ENCODE assay signal across 1 cellular context in genomic region chr10:4704034-4704545, GRCh38.
TF ChIP-seq lines count a peak whose summit lies in the region.

No MANE protein-coding gene starts in this region.

TF ChIP-seq in A549, 52 proteins besides CTCF, POLR2A, EP300 and RAD21:
- TF ChIP-seq, protein P1, sequence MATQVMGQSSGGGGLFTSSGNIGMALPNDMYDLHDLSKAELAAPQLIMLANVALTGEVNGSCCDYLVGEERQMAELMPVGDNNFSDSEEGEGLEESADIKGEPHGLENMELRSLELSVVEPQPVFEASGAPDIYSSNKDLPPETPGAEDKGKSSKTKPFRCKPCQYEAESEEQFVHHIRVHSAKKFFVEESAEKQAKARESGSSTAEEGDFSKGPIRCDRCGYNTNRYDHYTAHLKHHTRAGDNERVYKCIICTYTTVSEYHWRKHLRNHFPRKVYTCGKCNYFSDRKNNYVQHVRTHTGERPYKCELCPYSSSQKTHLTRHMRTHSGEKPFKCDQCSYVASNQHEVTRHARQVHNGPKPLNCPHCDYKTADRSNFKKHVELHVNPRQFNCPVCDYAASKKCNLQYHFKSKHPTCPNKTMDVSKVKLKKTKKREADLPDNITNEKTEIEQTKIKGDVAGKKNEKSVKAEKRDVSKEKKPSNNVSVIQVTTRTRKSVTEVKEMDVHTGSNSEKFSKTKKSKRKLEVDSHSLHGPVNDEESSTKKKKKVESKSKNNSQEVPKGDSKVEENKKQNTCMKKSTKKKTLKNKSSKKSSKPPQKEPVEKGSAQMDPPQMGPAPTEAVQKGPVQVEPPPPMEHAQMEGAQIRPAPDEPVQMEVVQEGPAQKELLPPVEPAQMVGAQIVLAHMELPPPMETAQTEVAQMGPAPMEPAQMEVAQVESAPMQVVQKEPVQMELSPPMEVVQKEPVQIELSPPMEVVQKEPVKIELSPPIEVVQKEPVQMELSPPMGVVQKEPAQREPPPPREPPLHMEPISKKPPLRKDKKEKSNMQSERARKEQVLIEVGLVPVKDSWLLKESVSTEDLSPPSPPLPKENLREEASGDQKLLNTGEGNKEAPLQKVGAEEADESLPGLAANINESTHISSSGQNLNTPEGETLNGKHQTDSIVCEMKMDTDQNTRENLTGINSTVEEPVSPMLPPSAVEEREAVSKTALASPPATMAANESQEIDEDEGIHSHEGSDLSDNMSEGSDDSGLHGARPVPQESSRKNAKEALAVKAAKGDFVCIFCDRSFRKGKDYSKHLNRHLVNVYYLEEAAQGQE (IDR thresholded peaks at IDR 0.05), result no peak
- TF ChIP-seq, protein P2, sequence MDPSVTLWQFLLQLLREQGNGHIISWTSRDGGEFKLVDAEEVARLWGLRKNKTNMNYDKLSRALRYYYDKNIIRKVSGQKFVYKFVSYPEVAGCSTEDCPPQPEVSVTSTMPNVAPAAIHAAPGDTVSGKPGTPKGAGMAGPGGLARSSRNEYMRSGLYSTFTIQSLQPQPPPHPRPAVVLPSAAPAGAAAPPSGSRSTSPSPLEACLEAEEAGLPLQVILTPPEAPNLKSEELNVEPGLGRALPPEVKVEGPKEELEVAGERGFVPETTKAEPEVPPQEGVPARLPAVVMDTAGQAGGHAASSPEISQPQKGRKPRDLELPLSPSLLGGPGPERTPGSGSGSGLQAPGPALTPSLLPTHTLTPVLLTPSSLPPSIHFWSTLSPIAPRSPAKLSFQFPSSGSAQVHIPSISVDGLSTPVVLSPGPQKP (IDR thresholded peaks at IDR 0.05; ENCODE audit: low read depth, low read length), result no peak
- TF ChIP-seq JUNB (IDR thresholded peaks at IDR 0.05), result peak; percentile 29
- no peak for TF ChIP-seq HOXB5 (CRISPR knock-in tag; IDR thresholded peaks at IDR 0.05)
- TF ChIP-seq, protein P3, sequence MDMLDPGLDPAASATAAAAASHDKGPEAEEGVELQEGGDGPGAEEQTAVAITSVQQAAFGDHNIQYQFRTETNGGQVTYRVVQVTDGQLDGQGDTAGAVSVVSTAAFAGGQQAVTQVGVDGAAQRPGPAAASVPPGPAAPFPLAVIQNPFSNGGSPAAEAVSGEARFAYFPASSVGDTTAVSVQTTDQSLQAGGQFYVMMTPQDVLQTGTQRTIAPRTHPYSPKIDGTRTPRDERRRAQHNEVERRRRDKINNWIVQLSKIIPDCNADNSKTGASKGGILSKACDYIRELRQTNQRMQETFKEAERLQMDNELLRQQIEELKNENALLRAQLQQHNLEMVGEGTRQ (IDR thresholded peaks at IDR 0.05), result no peak
- TF ChIP-seq, protein P4, sequence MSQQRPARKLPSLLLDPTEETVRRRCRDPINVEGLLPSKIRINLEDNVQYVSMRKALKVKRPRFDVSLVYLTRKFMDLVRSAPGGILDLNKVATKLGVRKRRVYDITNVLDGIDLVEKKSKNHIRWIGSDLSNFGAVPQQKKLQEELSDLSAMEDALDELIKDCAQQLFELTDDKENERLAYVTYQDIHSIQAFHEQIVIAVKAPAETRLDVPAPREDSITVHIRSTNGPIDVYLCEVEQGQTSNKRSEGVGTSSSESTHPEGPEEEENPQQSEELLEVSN (IDR thresholded peaks at IDR 0.05; ENCODE audit: borderline replicate concordance, low read depth), result no peak
- no peak for TF ChIP-seq KDM5A (IDR thresholded peaks at IDR 0.05)
- no peak for TF ChIP-seq HEYL (CRISPR knock-in tag; IDR thresholded peaks at IDR 0.05)
- TF ChIP-seq MYC (IDR thresholded peaks at IDR 0.05; ENCODE audit: borderline replicate concordance, low read length), result no peak
- no peak for TF ChIP-seq HDAC2 (IDR thresholded peaks at IDR 0.05)
- TF ChIP-seq JUN (IDR thresholded peaks at IDR 0.05), result no peak
- no peak for TF ChIP-seq ESRRA (IDR thresholded peaks at IDR 0.05; ENCODE audit: borderline replicate concordance, low read length)
- TF ChIP-seq NFE2L2 (conservative IDR thresholded peaks at IDR 0.05; ENCODE audit: low read length), result no peak
- TF ChIP-seq SMC3 (IDR thresholded peaks at IDR 0.05), result no peak
- no peak for TF ChIP-seq NPAS2 (CRISPR knock-in tag; IDR thresholded peaks at IDR 0.05; ENCODE audit: borderline replicate concordance)
- no peak for TF ChIP-seq POLR2AphosphoS2 (conservative IDR thresholded peaks at IDR 0.05; ENCODE audit: low read length)
- no peak for TF ChIP-seq HOXA7 (CRISPR knock-in tag; IDR thresholded peaks at IDR 0.05)
- TF ChIP-seq TP53 (CRISPR knock-in tag; IDR thresholded peaks at IDR 0.05), result no peak
- TF ChIP-seq NR3C1 (IDR thresholded peaks at IDR 0.05), result no peak
- TF ChIP-seq FOSL2 (IDR thresholded peaks at IDR 0.05), result no peak
- TF ChIP-seq FOSL2 (CRISPR knock-in tag; IDR thresholded peaks at IDR 0.05), result peak; percentile 34; the same call in 1 of the 2 replicates
- no peak for TF ChIP-seq RCOR1 (IDR thresholded peaks at IDR 0.05; ENCODE audit: low read depth, low read length)
- no peak for TF ChIP-seq KDM1A (IDR thresholded peaks at IDR 0.05; ENCODE audit: low read depth)
- no peak for TF ChIP-seq ZSCAN20 (CRISPR knock-in tag; IDR thresholded peaks at IDR 0.05)
- peak; percentile 80 for TF ChIP-seq GATA3 (IDR thresholded peaks at IDR 0.05; ENCODE audit: borderline replicate concordance)
- TF ChIP-seq CHD2 (IDR thresholded peaks at IDR 0.05; ENCODE audit: low read length, partially characterized antibody), result no peak
- no peak for TF ChIP-seq RARB (CRISPR knock-in tag; IDR thresholded peaks at IDR 0.05)
- no peak for TF ChIP-seq ZC3H11A (IDR thresholded peaks at IDR 0.05)
- no peak for TF ChIP-seq HES2 (IDR thresholded peaks at IDR 0.05)
- TF ChIP-seq MAFK (IDR thresholded peaks at IDR 0.05; ENCODE audit: partially characterized antibody), result peak; percentile 33
- no peak for TF ChIP-seq EHMT2 (IDR thresholded peaks at IDR 0.05; ENCODE audit: low read depth)
- TF ChIP-seq PHF8 (IDR thresholded peaks at IDR 0.05; ENCODE audit: borderline replicate concordance, low read depth), result no peak
- TF ChIP-seq, protein P5, sequence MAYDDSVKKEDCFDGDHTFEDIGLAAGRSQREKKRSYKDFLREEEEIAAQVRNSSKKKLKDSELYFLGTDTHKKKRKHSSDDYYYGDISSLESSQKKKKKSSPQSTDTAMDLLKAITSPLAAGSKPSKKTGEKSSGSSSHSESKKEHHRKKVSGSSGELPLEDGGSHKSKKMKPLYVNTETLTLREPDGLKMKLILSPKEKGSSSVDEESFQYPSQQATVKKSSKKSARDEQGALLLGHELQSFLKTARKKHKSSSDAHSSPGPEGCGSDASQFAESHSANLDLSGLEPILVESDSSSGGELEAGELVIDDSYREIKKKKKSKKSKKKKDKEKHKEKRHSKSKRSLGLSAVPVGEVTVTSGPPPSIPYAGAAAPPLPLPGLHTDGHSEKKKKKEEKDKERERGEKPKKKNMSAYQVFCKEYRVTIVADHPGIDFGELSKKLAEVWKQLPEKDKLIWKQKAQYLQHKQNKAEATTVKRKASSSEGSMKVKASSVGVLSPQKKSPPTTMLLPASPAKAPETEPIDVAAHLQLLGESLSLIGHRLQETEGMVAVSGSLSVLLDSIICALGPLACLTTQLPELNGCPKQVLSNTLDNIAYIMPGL (CRISPR knock-in tag; IDR thresholded peaks at IDR 0.05; ENCODE audit: borderline replicate concordance), result no peak
- TF ChIP-seq CHD4 (IDR thresholded peaks at IDR 0.05; ENCODE audit: borderline replicate concordance), result no peak
- no peak for TF ChIP-seq CEBPB (IDR thresholded peaks at IDR 0.05)
- TF ChIP-seq, protein P6, sequence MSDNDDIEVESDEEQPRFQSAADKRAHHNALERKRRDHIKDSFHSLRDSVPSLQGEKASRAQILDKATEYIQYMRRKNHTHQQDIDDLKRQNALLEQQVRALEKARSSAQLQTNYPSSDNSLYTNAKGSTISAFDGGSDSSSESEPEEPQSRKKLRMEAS (IDR thresholded peaks at IDR 0.05), result peak; percentile 30; the same call in 1 of the 2 replicates
- TF ChIP-seq RFX5 (IDR thresholded peaks at IDR 0.05), result no peak
- no peak for TF ChIP-seq ZNF302 (CRISPR knock-in tag; IDR thresholded peaks at IDR 0.05)
- no peak for TF ChIP-seq EHF (CRISPR knock-in tag; IDR thresholded peaks at IDR 0.05)
- TF ChIP-seq FOXS1 (CRISPR knock-in tag; IDR thresholded peaks at IDR 0.05), result no peak
- TF ChIP-seq CBX8 (IDR thresholded peaks at IDR 0.05), result no peak
- no peak for TF ChIP-seq HOXB13 (CRISPR knock-in tag; IDR thresholded peaks at IDR 0.05; ENCODE audit: low read depth)
- no peak for TF ChIP-seq SREBF2 (IDR thresholded peaks at IDR 0.05)
